ENCODE assay signal across 8 cellular contexts in the genomic region with DNA sequence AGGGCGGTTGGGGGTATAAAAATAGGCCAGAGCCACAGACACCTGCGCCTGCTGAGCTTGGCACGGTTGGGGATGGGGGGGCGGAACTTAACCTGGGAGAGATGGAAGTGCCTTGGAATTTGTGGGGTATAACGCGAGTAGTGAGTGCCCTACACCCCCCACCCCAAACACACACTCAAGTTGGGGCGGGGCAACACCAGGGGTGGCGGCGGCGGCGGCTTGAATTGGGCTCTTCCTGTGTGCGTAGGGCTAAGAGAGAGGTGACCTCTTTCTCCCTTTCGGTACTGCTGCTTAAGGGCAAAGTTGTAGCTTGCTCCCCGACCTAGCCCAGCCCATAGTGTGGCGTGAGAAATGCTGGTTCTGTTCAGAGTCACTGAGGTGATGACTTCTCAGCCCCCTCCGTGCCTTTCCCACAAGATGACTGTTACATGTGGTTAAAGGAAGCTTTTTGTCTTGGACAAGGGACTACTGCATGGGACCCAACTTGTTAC. TPM values are rescaled to one million over a fixed set of nuclear protein-coding genes. Genes with fewer than 3 reads are reported as not detected.
A peak's percentile ranks its signal among the peaks of the same experiment; 100 is the strongest.
DNase-seq lines count a peak whose midpoint lies in the region; ATAC-seq and TF ChIP-seq lines count a peak whose summit lies in the region.

No MANE protein-coding gene starts in this region.

- CTCF ChIA-PET in activated B cell treated with CpG ODN at 0.5 μM for 24 hours (lab: Charles Lee): no interaction called here

- H3K4me1 ChIP-seq in BLaER1 treated with 17β-estradiol and CSF1 and Interleukin-3, amounts not matched to agents 10 nM and 100 nM: peaks cover 0 to 22% (median 7%) of the 10 kb centered on the region in 10 experiments; a peak in 9 of 20 replicates

- H3K27me3 ChIP-seq in BLaER1 treated with 17β-estradiol and CSF1 and Interleukin-3, amounts not matched to agents 10 nM and 100 nM: peaks cover 92 to 100% (median 98%) of the 10 kb centered on the region in 11 experiments

- H3K27ac Mint-ChIP-seq in activated B cell treated with CpG ODN at 0.5 μM for 24 hours: peak overlapping the region; percentile 84
- peak overlapping the region; percentile 62 for H3K27ac Mint-ChIP-seq in chondrocyte (ENCODE audit: unreplicated experiment)
- peak overlapping the region; percentile 82 for H3K27ac Mint-ChIP-seq in memory B cell

- H3K4me2 ChIP-seq in BLaER1 treated with 17β-estradiol and CSF1 and Interleukin-3, amounts not matched to agents 10 nM and 100 nM: peak overlapping the region; percentile 48 to 92 (median 74)

- H3K36me3 Mint-ChIP-seq in activated B cell treated with CpG ODN at 0.5 μM for 24 hours (ENCODE audit: low read depth) (no peaks in the 10 kb centered on the region), chondrocyte (ENCODE audit: low read depth) (no peaks in the 10 kb centered on the region), memory B cell (peaks cover 3% of the 10 kb centered on the region)

- peaks cover 0 to 37% (median 7%) of the 10 kb centered on the region in 11 experiments; a peak in 11 of 22 replicates for H4K20me1 ChIP-seq in BLaER1 treated with 17β-estradiol and CSF1 and Interleukin-3, amounts not matched to agents 10 nM and 100 nM

- no peaks in the 10 kb centered on the region for H3K27me3 Mint-ChIP-seq in activated B cell treated with CpG ODN at 0.5 μM for 24 hours
- H3K27me3 Mint-ChIP-seq in chondrocyte (ENCODE audit: low read depth): no peaks in the 10 kb centered on the region
- no peaks in the 10 kb centered on the region for H3K27me3 Mint-ChIP-seq in memory B cell

- POLR2A ChIA-PET in activated B cell treated with CpG ODN at 0.5 μM for 24 hours (lab: Charles Lee): interaction anchor here (0.7 to 3.7 kb wide), 7 partner anchors 8 to 197 kb away, joined by 3 to 24 read pairs (median 5); a partner anchor contains a TSS

- ATAC-seq in GM19455 (IDR thresholded peaks at IDR 0.05; ENCODE audit: unreplicated experiment) (peak; percentile 52), HG03520 (IDR thresholded peaks at IDR 0.05; ENCODE audit: unreplicated experiment) (peak; percentile 46), activated B cell treated with CpG ODN at 0.5 μM for 24 hours (ENCODE audit: low read depth) (peak; percentile 22), memory B cell (ENCODE audit: low read depth) (peak; percentile 28)

- H3K36me3 ChIP-seq in BLaER1 treated with 17β-estradiol and CSF1 and Interleukin-3, amounts not matched to agents 10 nM and 100 nM: peaks cover 0 to 19% (median 0%) of the 10 kb centered on the region in 11 experiments; a peak in 2 of 22 replicates

- H3K9ac ChIP-seq in BLaER1 treated with 17β-estradiol and CSF1 and Interleukin-3, amounts not matched to agents 10 nM and 100 nM: peak overlapping the region; percentile 82 to 92 (median 87)

- peak overlapping the region; percentile 74 to 93 (median 80) for H3K4me3 ChIP-seq in BLaER1 treated with 17β-estradiol and CSF1 and Interleukin-3, amounts not matched to agents 10 nM and 100 nM

- H3K4me3 Mint-ChIP-seq in activated B cell treated with CpG ODN at 0.5 μM for 24 hours: peak overlapping the region; percentile 90
- H3K4me3 Mint-ChIP-seq in chondrocyte (ENCODE audit: unreplicated experiment): peak overlapping the region; percentile 92
- H3K4me3 Mint-ChIP-seq in memory B cell: peak overlapping the region; percentile 91

- H3K4me1 Mint-ChIP-seq in activated B cell treated with CpG ODN at 0.5 μM for 24 hours (peaks cover 38% of the 10 kb centered on the region), chondrocyte (ENCODE audit: low read depth) (peaks cover 23% of the 10 kb centered on the region), memory B cell (peaks cover 27% of the 10 kb centered on the region)

- intact Hi-C loops in activated B cell treated with CpG ODN at 0.5 μM for 24 hours (cut with micrococcal nuclease): loop anchor here (1.0 to 5.0 kb wide), 6 partner anchors 11 to 463 kb away; a partner anchor contains a TSS

- H3K27ac ChIP-seq in BLaER1 treated with 17β-estradiol and CSF1 and Interleukin-3, amounts not matched to agents 10 nM and 100 nM: peak overlapping the region; percentile 53 to 90 (median 87)

- no peak for TF ChIP-seq CTCF in activated B cell treated with CpG ODN at 0.5 μM for 24 hours (IDR thresholded peaks at IDR 0.05)
- no peak for TF ChIP-seq CTCF in chondrocyte (IDR thresholded peaks at IDR 0.05)

- no peak for DNase-seq in activated B cell treated with CpG ODN at 0.5 μM for 24 hours
- DNase-seq in chondrocyte (ENCODE audit: low spot score): peak; percentile 47
- peak; percentile 10 to 12 for DNase-seq in memory B cell (ENCODE audit: low spot score in 2 of 2)
- DNase-seq in stimulated activated CD8-positive, alpha-beta memory T cell treated with anti-CD3 and anti-CD28 coated beads, Interleukin-7, amount 100 ng/mL, for 48 hours (ENCODE audit: extremely low read depth in 1 of 2, low read depth in 1 of 2): peak; percentile 39 to 60
- no peak for DNase-seq in NCI-H774 (lab: John Stamatoyannopoulos, UW)

- H3K9me3 Mint-ChIP-seq in activated B cell treated with CpG ODN at 0.5 μM for 24 hours (no peaks in the 10 kb centered on the region), chondrocyte (ENCODE audit: low read depth) (no peaks in the 10 kb centered on the region), memory B cell (no peaks in the 10 kb centered on the region)

- H3K9me3 ChIP-seq in BLaER1 treated with 17β-estradiol and CSF1 and Interleukin-3, amounts not matched to agents 10 nM and 100 nM (replicated peaks in 1 of 11): peaks cover 0 to 19% (median 10%) of the 10 kb centered on the region in 11 experiments; a peak in 12 of 22 replicates

RNA-seq across cellular contexts. Expression of a gene that starts 0.8 kb away (rescaled TPM):
- total RNA-seq in activated B cell treated with CpG ODN at 0.5 μM for 24 hours (19.9 and 20.7 TPM in 2 replicates), chondrocyte (17.9 to 20.5 TPM (median 20.2 TPM) in 3 replicates)

Comparison
In these comparisons a context has a peak if more than half of its experiments do, and no peak if none do; other contexts are left out.
1. DNase-seq: peak in chondrocyte (single experiment), memory B cell (2 of 2) and stimulated activated CD8-positive, alpha-beta memory T cell treated with anti-CD3 and anti-CD28 coated beads, Interleukin-7, amount 100 ng/mL, for 48 hours (2 of 2); none in activated B cell treated with CpG ODN at 0.5 μM for 24 hours (single experiment) and NCI-H774 (single experiment).
2. Peak in every context shown above with its lines, with median percentiles within 50 percentile points of each other: ATAC-seq, H3K27ac Mint-ChIP-seq and H3K4me3 Mint-ChIP-seq.